8 cellular contexts compared by ENCODE assay signal in the genomic region with DNA sequence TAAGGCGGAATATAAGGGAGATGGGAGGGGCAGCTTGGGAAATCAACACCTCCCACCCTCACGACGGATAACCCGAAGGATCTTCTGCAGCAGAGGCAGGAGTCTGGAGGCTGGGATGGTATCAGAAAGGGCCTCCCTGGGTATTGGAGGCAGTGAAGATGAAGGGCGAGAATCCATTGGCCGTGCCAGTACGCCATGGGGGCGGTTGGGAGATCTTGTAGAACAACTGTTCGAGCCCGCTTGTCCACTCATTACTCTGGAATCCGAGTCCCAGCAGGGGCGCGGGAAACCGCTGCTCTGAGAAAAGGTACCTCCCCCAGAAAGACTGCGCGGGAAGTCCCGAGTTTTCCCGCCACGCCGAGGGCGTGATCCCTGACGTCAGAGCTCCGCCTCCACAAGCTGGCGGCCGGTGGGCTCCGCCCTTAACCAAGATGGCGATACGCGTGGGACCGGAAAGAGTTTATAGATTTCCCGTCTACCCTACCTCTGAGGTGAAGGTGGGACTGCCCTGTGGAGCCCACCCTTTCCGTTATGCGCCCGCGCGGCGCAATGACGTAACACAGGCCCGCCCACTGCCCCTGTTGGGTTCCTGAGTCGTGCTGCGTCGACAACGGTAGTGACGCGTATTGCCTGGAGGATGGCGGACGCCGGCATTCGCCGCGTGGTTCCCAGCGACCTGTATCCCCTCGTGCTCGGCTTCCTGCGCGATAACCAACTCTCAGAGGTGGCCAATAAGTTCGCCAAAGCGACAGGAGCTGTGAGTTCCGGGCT. TPM values are rescaled to one million over a fixed set of nuclear protein-coding genes. Genes with fewer than 3 reads are reported as not detected.
A peak's percentile ranks its signal among the peaks of the same experiment; 100 is the strongest.
DNase-seq lines count a peak whose midpoint lies in the region; ATAC-seq and TF ChIP-seq lines count a peak whose summit lies in the region.

Gene NOLC1, plus strand, starts transcription at position 616 of the 771 bp plus-strand sequence. Its CDS starts 22 bp downstream, at position 638.

- ATAC-seq in HG02870 (IDR thresholded peaks at IDR 0.05; ENCODE audit: unreplicated experiment) (peak; percentile 90), heart left ventricle (peak; percentile 98 to 99 (median 99))

- intact Hi-C loops in T-helper 1 cell treated with Interleukin-12 subunit alpha and Interleukin-12 subunit beta and Interleukin-4 antibody, amounts not matched to agents 30 ng/mL and 1 ng/mL, for 36 hours (cut with micrococcal nuclease): loop anchor here (1.0 to 10.0 kb wide), 21 partner anchors 17 to 1043 kb away; partner anchors contain the start of genes ACTR1A, ARL3, ARMH3 and BTRC
- intact Hi-C loops in heart left ventricle (cut with DNase I): loop anchor here in 6 of 10 donors (1.0 to 2.0 kb wide), 4 partner anchors 19 to 97 kb away; partner anchors contain the start of gene PPRC1 (in 5 of the 6)

- no peaks in the 10 kb centered on the region for H3K27me3 Mint-ChIP-seq in type B pancreatic cell

- no peaks in the 10 kb centered on the region for H3K9me3 ChIP-seq in heart left ventricle

- DNase-seq in GM13976 (ENCODE audit: low spot score) (peak; percentile 98), NCI-H146 treated with DMSO at 0.1 percent for 48 hours (lab: John Stamatoyannopoulos, UW; ENCODE audit: unreplicated experiment) (peak; percentile 97), amniotic epithelial cell (ENCODE audit: low read depth) (peak; percentile 99), heart left ventricle (peak; percentile 98 to 99 (median 99)), pons (ENCODE audit: low spot score) (peak; percentile 97), type B pancreatic cell (ENCODE audit: extremely low spot score, unreplicated experiment) (peak; percentile 99)

- peak within 1 kb of the TSS; percentile 98 for H3K4me3 Mint-ChIP-seq in type B pancreatic cell

- peaks cover 4 to 42% (median 15%) of the 10 kb centered on the region in 12 donors for H3K4me1 ChIP-seq in heart left ventricle

- TF ChIP-seq CTCF in GM13976 (IDR thresholded peaks at IDR 0.05; ENCODE audit: borderline replicate concordance, control extremely low read depth, extremely low read depth, insufficient read depth, missing control alignments) (no peak), heart left ventricle (IDR thresholded peaks at IDR 0.05) (no peak), type B pancreatic cell (conservative IDR thresholded peaks at IDR 0.05) (no peak)

- H3K4me3 ChIP-seq in heart left ventricle: peak within 1 kb of the TSS; percentile 55 to 91 (median 82)

- in situ Hi-C loops in GM13976 (cut with MboI; ENCODE audit: low sequenced_read_pairs, unreplicated experiment): no loop called here

- peaks cover 22% of the 10 kb centered on the region for H3K36me3 Mint-ChIP-seq in type B pancreatic cell

- peaks cover 3 to 61% (median 54%) of the 10 kb centered on the region in 9 donors for H3K36me3 ChIP-seq in heart left ventricle

- peaks cover 21% of the 10 kb centered on the region for H3K4me1 Mint-ChIP-seq in type B pancreatic cell (ENCODE audit: unreplicated experiment)

- no peaks in the 10 kb centered on the region for H3K9me3 Mint-ChIP-seq in type B pancreatic cell

- peak within 1 kb of the TSS; percentile 41 to 92 (median 86) for H3K27ac ChIP-seq in heart left ventricle

- H3K27ac Mint-ChIP-seq in type B pancreatic cell: peak within 1 kb of the TSS; percentile 99

- peak in 1 of 2 donors; percentile 83 for TF ChIP-seq POLR2A in heart left ventricle (IDR thresholded peaks at IDR 0.05)

- WGBS in heart left ventricle, 4 donors: 3 to 12% (median 5%) methylated on average over 21 to 59 of the region's 59 CpGs

- H3K27me3 ChIP-seq in heart left ventricle: no peaks in the 10 kb centered on the region

RNA-seq across cellular contexts. Expression of gene NOLC1, which starts in this region (rescaled TPM):
- total RNA-seq in T-helper 1 cell treated with Interleukin-12 subunit alpha and Interleukin-12 subunit beta and Interleukin-4 antibody, amounts not matched to agents 30 ng/mL and 1 ng/mL, for 36 hours: 100 and 109 TPM in 2 replicates
- 10 to 100 TPM; 24.0 to 67.5 (median 29.0) TPM for total RNA-seq in heart left ventricle
- polyA plus RNA-seq in heart left ventricle: 10 to 100 TPM; 10.1 to 37.5 TPM
- 74.8 and 88.0 TPM in 2 replicates for total RNA-seq in type B pancreatic cell (ENCODE audit: low replicate concordance)

Comparison
In these comparisons a context has a peak if more than half of its experiments do, and no peak if none do; other contexts are left out.
1. Peak in every context shown above with its lines: DNase-seq, ATAC-seq, H3K4me3 ChIP-seq and H3K27ac ChIP-seq.